In genomic region chr6:33273129-33273923, GRCh38 we compare ENCODE assay signal across 9 cellular contexts. TPM values are rescaled to one million over a fixed set of nuclear protein-coding genes. Genes with fewer than 3 reads are reported as not detected.
DNase-seq lines count a peak whose midpoint lies in the region; ATAC-seq, FAIRE-seq and TF ChIP-seq lines count a peak whose summit lies in the region.
"Had no signal": no experiment of that assay in that cellular context is flagged by ENCODE, and none has a peak within 500 bp of the region (broad histone marks: within the 10 kb centered on the region; RNA-seq: fewer than 3 reads in every experiment).

No MANE protein-coding gene starts in this region.

- no peak for TF ChIP-seq CTCF in cardiac muscle cell (IDR thresholded peaks at IDR 0.05; ENCODE audit: low read depth, low read length)
- TF ChIP-seq CTCF in HepG2 (CRISPR knock-in tag; IDR thresholded peaks at IDR 0.05) = no peak
- no peak for TF ChIP-seq CTCF in type B pancreatic cell (conservative IDR thresholded peaks at IDR 0.05)

- no TSS peak for BruUV-seq in HepG2 (replicated peaks; lab: Mats Ljungman, UMichigan)

- DNase-seq in cardiac muscle cell (ENCODE audit: low read depth in 1 of 2, low spot score in 1 of 2) (no peak), left cardiac atrium (no peak), HepG2 (ENCODE audit: low spot score) (no peak), type B pancreatic cell (ENCODE audit: extremely low spot score, unreplicated experiment) (no peak), islet precursor cell (no peak), cerebellum (ENCODE audit: low spot score) (no peak)
- DNase-seq in activated naive CD8-positive, alpha-beta T cell treated with anti-CD3 and anti-CD28 coated beads, Interleukin-2, amount 10 ng/mL, durations not matched to agents 7 days and 5 days = no peak
- DNase-seq in effector CD4-positive, alpha-beta T cell = no peak

- peaks cover 44% of the 10 kb centered on the region for H3K4me1 Mint-ChIP-seq in activated naive CD8-positive, alpha-beta T cell treated with anti-CD3 and anti-CD28 coated beads, Interleukin-2, amount 10 ng/mL, durations not matched to agents 7 days and 5 days
- peaks cover 46% of the 10 kb centered on the region for H3K4me1 Mint-ChIP-seq in type B pancreatic cell (ENCODE audit: unreplicated experiment)

- no peak overlapping the region for H2AFZ ChIP-seq in HepG2 (ENCODE audit: low read length)

- peak overlapping the region; percentile 95 for H3K9ac ChIP-seq in HepG2 (ENCODE audit: insufficient read depth, low read depth, low read length)

- intact Hi-C loops in left cardiac atrium (cut with DNase I) = no loop called here
- intact Hi-C loops in HepG2 (cut with micrococcal nuclease; ENCODE audit: unreplicated experiment) = loop anchor here (5.0 kb wide), 1 partner anchor 39 kb away; the partner anchor contains the start of gene TAPBP

- POLR2A ChIA-PET in activated naive CD8-positive, alpha-beta T cell treated with anti-CD3 and anti-CD28 coated beads, Interleukin-2, amount 10 ng/mL, durations not matched to agents 7 days and 5 days (lab: Charles Lee) = interaction anchor here (0.6 to 4.3 kb wide), 5 partner anchors 16 to 306 kb away, joined by 4 to 52 read pairs (median 8); partner anchors contain the start of genes BAK1, PFDN6, PHF1 and WDR46
- POLR2A ChIA-PET in HepG2 (lab: Yijun Ruan, JAX) = interaction anchor here (0.6 to 3.9 kb wide), 10 partner anchors 9 to 75 kb away, joined by 3 to 94 read pairs (median 21); partner anchors contain the start of genes PFDN6, TAPBP, WDR46 and ZBTB22

- no peaks in the 10 kb centered on the region for H3K9me3 ChIP-seq in cardiac muscle cell (ENCODE audit: low read depth)
- H3K9me3 ChIP-seq in HepG2 (ENCODE audit: low read length) = no peaks in the 10 kb centered on the region

- peak overlapping the region; percentile 99 for H3K27ac Mint-ChIP-seq in activated naive CD8-positive, alpha-beta T cell treated with anti-CD3 and anti-CD28 coated beads, Interleukin-2, amount 10 ng/mL, durations not matched to agents 7 days and 5 days
- H3K27ac Mint-ChIP-seq in type B pancreatic cell = peak overlapping the region; percentile 100

- CTCF ChIA-PET in HepG2 (lab: Yijun Ruan, JAX; ENCODE audit: low intra/inter-chr PET ratio, low total read pairs) = no interaction called here

- H3K4me1 ChIP-seq in cardiac muscle cell (ENCODE audit: low read depth) = peaks cover 10% of the 10 kb centered on the region
- H3K4me1 ChIP-seq in HepG2 (ENCODE audit: insufficient read depth, low read length) = peaks cover 48% of the 10 kb centered on the region

- no peak for TF ChIP-seq RAD21 in HepG2 (CRISPR knock-in tag; IDR thresholded peaks at IDR 0.05)

- peak overlapping the region; percentile 16 for H3K27ac ChIP-seq in cardiac muscle cell
- H3K27ac ChIP-seq in HepG2 (ENCODE audit: extremely low read length, insufficient read depth, low read length) = peak overlapping the region; percentile 95

- ATAC-seq in left cardiac atrium (no peak), HepG2 (no peak)
- ATAC-seq in activated naive CD8-positive, alpha-beta T cell treated with anti-CD3 and anti-CD28 coated beads, Interleukin-2, amount 10 ng/mL, durations not matched to agents 7 days and 5 days (ENCODE audit: low read depth) = no peak

- H3K4me3 ChIP-seq in cardiac muscle cell = peak overlapping the region; percentile 84
- H3K4me3 ChIP-seq in HepG2 (replicated peaks in 1 of 3; ENCODE audit: insufficient read depth in 1 of 3, low read depth in 2 of 3, low read length in 3 of 3) = peak overlapping the region; percentile 75 to 89 (median 80)

- H3K36me3 ChIP-seq in cardiac muscle cell (peaks cover 34% of the 10 kb centered on the region), HepG2 (replicated peaks in 1 of 2; ENCODE audit: control insufficient read depth in 1 of 2, insufficient read depth in 2 of 2, low read length in 2 of 2) (peaks cover 20 to 47% of the 10 kb centered on the region in 2 experiments)

- peaks cover 46% of the 10 kb centered on the region for H3K79me2 ChIP-seq in HepG2 (ENCODE audit: insufficient read depth, low read length)

- 32% methylated on average over 11 of the region's 11 CpGs for WGBS in HepG2 (ENCODE audit: low lambda C conversion rate)

- no peaks in the 10 kb centered on the region for H3K9me3 Mint-ChIP-seq in activated naive CD8-positive, alpha-beta T cell treated with anti-CD3 and anti-CD28 coated beads, Interleukin-2, amount 10 ng/mL, durations not matched to agents 7 days and 5 days
- H3K9me3 Mint-ChIP-seq in type B pancreatic cell = no peaks in the 10 kb centered on the region

- TF ChIP-seq POLR2A in HepG2 (IDR thresholded peaks at IDR 0.05; ENCODE audit: insufficient read depth in 1 of 2, low read depth in 2 of 2, low read length in 2 of 2) = no peak

- H3K36me3 Mint-ChIP-seq in activated naive CD8-positive, alpha-beta T cell treated with anti-CD3 and anti-CD28 coated beads, Interleukin-2, amount 10 ng/mL, durations not matched to agents 7 days and 5 days = peaks cover 52% of the 10 kb centered on the region
- H3K36me3 Mint-ChIP-seq in type B pancreatic cell = peaks cover 35% of the 10 kb centered on the region

- peak overlapping the region; percentile 94 for H3K4me3 Mint-ChIP-seq in activated naive CD8-positive, alpha-beta T cell treated with anti-CD3 and anti-CD28 coated beads, Interleukin-2, amount 10 ng/mL, durations not matched to agents 7 days and 5 days
- peak overlapping the region; percentile 98 for H3K4me3 Mint-ChIP-seq in type B pancreatic cell

- peak overlapping the region; percentile 89 for H3K4me2 ChIP-seq in HepG2 (ENCODE audit: low read depth, low read length)

- H3K27me3 Mint-ChIP-seq in activated naive CD8-positive, alpha-beta T cell treated with anti-CD3 and anti-CD28 coated beads, Interleukin-2, amount 10 ng/mL, durations not matched to agents 7 days and 5 days = no peaks in the 10 kb centered on the region
- no peaks in the 10 kb centered on the region for H3K27me3 Mint-ChIP-seq in type B pancreatic cell

- TF ChIP-seq EP300 in HepG2 (IDR thresholded peaks at IDR 0.05; ENCODE audit: low read depth in 2 of 2, low read length in 2 of 2) (no peak), HepG2 (CRISPR knock-in tag; IDR thresholded peaks at IDR 0.05; ENCODE audit: borderline replicate concordance) (no peak)

- FAIRE-seq in HepG2 (lab: Jason Lieb, UNC) = no peak
- FAIRE-seq: HTR-8/SVneo had no signal

- peaks cover 33% of the 10 kb centered on the region for H4K20me1 ChIP-seq in HepG2 (ENCODE audit: insufficient read depth, low read length)

- in situ Hi-C loops in HepG2 (cut with HindIII; ENCODE audit: extremely low pct_ligation_motif_present, low pct_unique_long_range_greater_than_20kb) = no loop called here

- H3K27me3 ChIP-seq in cardiac muscle cell (no peaks in the 10 kb centered on the region), HepG2 (ENCODE audit: control insufficient read depth in 1 of 2, insufficient read depth in 2 of 2, low read length in 2 of 2) (no peaks in the 10 kb centered on the region; a peak in 1 of 5 replicates)

RNA-seq across cellular contexts. Expression of gene RPS18, which starts 1.5 kb away (rescaled TPM):
- total RNA-seq in cardiac muscle cell = 2,022 and 2,161 TPM in 2 replicates
- polyA plus RNA-seq in cardiac muscle cell = 1,298 and 1,698 TPM in 2 replicates
- total RNA-seq in left cardiac atrium = 1,000 to 10,000 TPM; 1,167 to 1,230 TPM
- total RNA-seq in activated naive CD8-positive, alpha-beta T cell treated with anti-CD3 and anti-CD28 coated beads, Interleukin-2, amount 10 ng/mL, durations not matched to agents 7 days and 5 days = 1,000 to 10,000 TPM; 3,300 to 3,409 TPM
- 3,896 and 4,448 TPM in 2 replicates for total RNA-seq in HepG2 (2016; rRNA removed; fragmentation: Illumina TruSeq; extraction: Trizol)
- 6,850 and 8,085 TPM in 2 replicates for total RNA-seq in HepG2 (2016; cell fraction: cytosol; rRNA removed; fragmentation: Illumina TruSeq; extraction: Trizol; ENCODE audit: low read depth)
- 4,025 and 4,526 TPM in 2 replicates for total RNA-seq in HepG2 (2016; cell fraction: insoluble cytoplasmic fraction; rRNA removed; fragmentation: Illumina TruSeq; extraction: Trizol)
- 9,877 and 10,431 TPM in 2 replicates for total RNA-seq in HepG2 (2016; cell fraction: membrane; rRNA removed; fragmentation: Illumina TruSeq; extraction: Trizol)
- 1,435 and 1,506 TPM in 2 replicates for total RNA-seq in HepG2 (2016; cell fraction: nucleus; rRNA removed; fragmentation: Illumina TruSeq; extraction: Trizol)
- polyA plus RNA-seq in HepG2 (2011; rRNA removed) = 5,415 and 5,806 TPM in 2 replicates
- 7,892 and 7,910 TPM in 2 replicates for polyA plus RNA-seq in HepG2 (2011; cell fraction: cytosol; rRNA removed)
- polyA plus RNA-seq in HepG2 (2011; cell fraction: nucleus; rRNA removed) = 1,928 and 2,149 TPM in 2 replicates
- 4,895 and 7,078 TPM in 2 replicates for polyA plus RNA-seq in HepG2 (2012)
- polyA plus RNA-seq in HepG2 (2016; cell fraction: cytosol; fragmentation: Illumina TruSeq; extraction: Trizol; ENCODE audit: low read depth) = 7,234 and 7,986 TPM in 2 replicates
- 4,048 and 4,456 TPM in 2 replicates for polyA plus RNA-seq in HepG2 (2016; cell fraction: insoluble cytoplasmic fraction; fragmentation: Illumina TruSeq; extraction: Trizol; ENCODE audit: low read depth)
- polyA plus RNA-seq in HepG2 (2016; cell fraction: membrane; fragmentation: Illumina TruSeq; extraction: Trizol; ENCODE audit: low read depth) = 9,329 and 9,343 TPM in 2 replicates
- polyA plus RNA-seq in HepG2 (2016; cell fraction: nucleus; fragmentation: Illumina TruSeq; extraction: Trizol; ENCODE audit: insufficient read depth, low read depth) = 2,456 and 2,595 TPM in 2 replicates
- 1,646 and 2,177 TPM in 2 replicates for polyA minus RNA-seq in HepG2 (2011; rRNA and poly(A)+ RNA removed; ENCODE audit: low replicate concordance)
- 879 and 1,018 TPM in 2 replicates for polyA minus RNA-seq in HepG2 (2011; cell fraction: cytosol; rRNA and poly(A)+ RNA removed)
- 337 and 498 TPM in 2 replicates for polyA minus RNA-seq in HepG2 (2011; cell fraction: nucleus; rRNA and poly(A)+ RNA removed)
- total RNA-seq in type B pancreatic cell (ENCODE audit: low replicate concordance) = 3,043 and 3,480 TPM in 2 replicates
- total RNA-seq in cerebellum = 1,193 TPM

RNA-seq across cellular contexts. Expression of gene VPS52, which starts 1.6 kb away (rescaled TPM):
- 34.4 and 37.1 TPM in 2 replicates for total RNA-seq in cardiac muscle cell
- 55.2 and 64.8 TPM in 2 replicates for polyA plus RNA-seq in cardiac muscle cell
- 10 to 100 TPM; 25.9 to 33.4 TPM for total RNA-seq in left cardiac atrium
- total RNA-seq in activated naive CD8-positive, alpha-beta T cell treated with anti-CD3 and anti-CD28 coated beads, Interleukin-2, amount 10 ng/mL, durations not matched to agents 7 days and 5 days = 10 to 100 TPM; 72.3 to 76.0 TPM
- total RNA-seq in HepG2 (2016; rRNA removed; fragmentation: Illumina TruSeq; extraction: Trizol) = 40.2 and 48.9 TPM in 2 replicates
- total RNA-seq in HepG2 (2016; cell fraction: cytosol; rRNA removed; fragmentation: Illumina TruSeq; extraction: Trizol; ENCODE audit: low read depth) = 11.2 and 14.6 TPM in 2 replicates
- 39.4 and 49.1 TPM in 2 replicates for total RNA-seq in HepG2 (2016; cell fraction: insoluble cytoplasmic fraction; rRNA removed; fragmentation: Illumina TruSeq; extraction: Trizol)
- 14.0 and 14.2 TPM in 2 replicates for total RNA-seq in HepG2 (2016; cell fraction: membrane; rRNA removed; fragmentation: Illumina TruSeq; extraction: Trizol)
- 68.2 and 68.8 TPM in 2 replicates for total RNA-seq in HepG2 (2016; cell fraction: nucleus; rRNA removed; fragmentation: Illumina TruSeq; extraction: Trizol)
- 85.5 and 87.0 TPM in 2 replicates for polyA plus RNA-seq in HepG2 (2011; rRNA removed)
- 33.2 and 41.8 TPM in 2 replicates for polyA plus RNA-seq in HepG2 (2011; cell fraction: cytosol; rRNA removed)
- 321 and 354 TPM in 2 replicates for polyA plus RNA-seq in HepG2 (2011; cell fraction: nucleus; rRNA removed)
- 31.6 and 39.3 TPM in 2 replicates for polyA plus RNA-seq in HepG2 (2012)
- 3.3 and 4.1 TPM in 2 replicates for polyA plus RNA-seq in HepG2 (2016; cell fraction: cytosol; fragmentation: Illumina TruSeq; extraction: Trizol; ENCODE audit: low read depth)
- polyA plus RNA-seq in HepG2 (2016; cell fraction: insoluble cytoplasmic fraction; fragmentation: Illumina TruSeq; extraction: Trizol; ENCODE audit: low read depth) = 37.1 and 40.7 TPM in 2 replicates
- 6.8 and 9.6 TPM in 2 replicates for polyA plus RNA-seq in HepG2 (2016; cell fraction: membrane; fragmentation: Illumina TruSeq; extraction: Trizol; ENCODE audit: low read depth)
- 97.7 and 115 TPM in 2 replicates for polyA plus RNA-seq in HepG2 (2016; cell fraction: nucleus; fragmentation: Illumina TruSeq; extraction: Trizol; ENCODE audit: insufficient read depth, low read depth)
- polyA minus RNA-seq in HepG2 (2011; rRNA and poly(A)+ RNA removed; ENCODE audit: low replicate concordance) = 174 and 183 TPM in 2 replicates
- 19.5 and 26.3 TPM in 2 replicates for polyA minus RNA-seq in HepG2 (2011; cell fraction: cytosol; rRNA and poly(A)+ RNA removed)
- polyA minus RNA-seq in HepG2 (2011; cell fraction: nucleus; rRNA and poly(A)+ RNA removed) = 155 and 193 TPM in 2 replicates
- total RNA-seq in type B pancreatic cell (ENCODE audit: low replicate concordance) = 54.7 and 62.4 TPM in 2 replicates
- total RNA-seq in cerebellum = 37.8 TPM

RNA-seq across cellular contexts. Expression of gene B3GALT4, which starts 3.6 kb away (rescaled TPM):
- total RNA-seq in cardiac muscle cell = 11.7 and 15.5 TPM in 2 replicates
- 11.0 and 15.8 TPM in 2 replicates for polyA plus RNA-seq in cardiac muscle cell
- 1 to 10 TPM; 7.5 to 9.8 TPM for total RNA-seq in left cardiac atrium
- total RNA-seq in activated naive CD8-positive, alpha-beta T cell treated with anti-CD3 and anti-CD28 coated beads, Interleukin-2, amount 10 ng/mL, durations not matched to agents 7 days and 5 days = 10 to 100 TPM; 32.0 to 35.4 TPM
- total RNA-seq in HepG2 (2016; rRNA removed; fragmentation: Illumina TruSeq; extraction: Trizol) = 0.27 TPM in 1 of 2 replicates, not detected in the other
- total RNA-seq in HepG2 (2016; cell fraction: cytosol; rRNA removed; fragmentation: Illumina TruSeq; extraction: Trizol; ENCODE audit: low read depth) = not detected in 2 replicates
- 0.19 TPM in 1 of 2 replicates, not detected in the other for total RNA-seq in HepG2 (2016; cell fraction: insoluble cytoplasmic fraction; rRNA removed; fragmentation: Illumina TruSeq; extraction: Trizol)
- not detected in 2 replicates for total RNA-seq in HepG2 (2016; cell fraction: membrane; rRNA removed; fragmentation: Illumina TruSeq; extraction: Trizol)
- total RNA-seq in HepG2 (2016; cell fraction: nucleus; rRNA removed; fragmentation: Illumina TruSeq; extraction: Trizol) = 0.37 and 0.56 TPM in 2 replicates
- polyA plus RNA-seq in HepG2 (2011; rRNA removed) = 0.04 TPM in 1 of 2 replicates, not detected in the other
- polyA plus RNA-seq in HepG2 (2011; cell fraction: cytosol; rRNA removed) = not detected in 2 replicates
- 0.26 and 0.31 TPM in 2 replicates for polyA plus RNA-seq in HepG2 (2011; cell fraction: nucleus; rRNA removed)
- polyA plus RNA-seq in HepG2 (2012) = 0.27 TPM in 1 of 2 replicates, not detected in the other
- not detected in 2 replicates for polyA plus RNA-seq in HepG2 (2016; cell fraction: cytosol; fragmentation: Illumina TruSeq; extraction: Trizol; ENCODE audit: low read depth)
- not detected in 2 replicates for polyA plus RNA-seq in HepG2 (2016; cell fraction: insoluble cytoplasmic fraction; fragmentation: Illumina TruSeq; extraction: Trizol; ENCODE audit: low read depth)
- polyA plus RNA-seq in HepG2 (2016; cell fraction: membrane; fragmentation: Illumina TruSeq; extraction: Trizol; ENCODE audit: low read depth) = not detected in 2 replicates
- polyA plus RNA-seq in HepG2 (2016; cell fraction: nucleus; fragmentation: Illumina TruSeq; extraction: Trizol; ENCODE audit: insufficient read depth, low read depth) = not detected in 2 replicates
- polyA minus RNA-seq in HepG2 (2011; rRNA and poly(A)+ RNA removed; ENCODE audit: low replicate concordance) = 0.46 and 1.4 TPM in 2 replicates
- polyA minus RNA-seq in HepG2 (2011; cell fraction: cytosol; rRNA and poly(A)+ RNA removed) = not detected in 2 replicates
- 2.2 and 2.6 TPM in 2 replicates for polyA minus RNA-seq in HepG2 (2011; cell fraction: nucleus; rRNA and poly(A)+ RNA removed)
- 10.1 and 22.2 TPM in 2 replicates for total RNA-seq in type B pancreatic cell (ENCODE audit: low replicate concordance)
- 10.8 TPM for total RNA-seq in cerebellum

RNA-seq across cellular contexts. Expression of gene WDR46, which starts 15.7 kb away (rescaled TPM):
- total RNA-seq in cardiac muscle cell (34.8 and 58.9 TPM in 2 replicates), left cardiac atrium (10 to 100 TPM; 19.0 to 31.6 TPM), HepG2 (2016; rRNA removed; fragmentation: Illumina TruSeq; extraction: Trizol) (99.9 and 105 TPM in 2 replicates), type B pancreatic cell (ENCODE audit: low replicate concordance) (53.1 and 67.4 TPM in 2 replicates), cerebellum (18.1 TPM)
- polyA plus RNA-seq in cardiac muscle cell (46.3 and 70.4 TPM in 2 replicates), HepG2 (2011; rRNA removed) (47.4 and 54.6 TPM in 2 replicates)
- 10 to 100 TPM; 50.0 to 58.0 TPM for total RNA-seq in activated naive CD8-positive, alpha-beta T cell treated with anti-CD3 and anti-CD28 coated beads, Interleukin-2, amount 10 ng/mL, durations not matched to agents 7 days and 5 days
- total RNA-seq in HepG2 (2016; cell fraction: cytosol; rRNA removed; fragmentation: Illumina TruSeq; extraction: Trizol; ENCODE audit: low read depth) = 34.0 and 45.3 TPM in 2 replicates
- total RNA-seq in HepG2 (2016; cell fraction: insoluble cytoplasmic fraction; rRNA removed; fragmentation: Illumina TruSeq; extraction: Trizol) = 93.2 and 108 TPM in 2 replicates
- total RNA-seq in HepG2 (2016; cell fraction: membrane; rRNA removed; fragmentation: Illumina TruSeq; extraction: Trizol) = 44.8 and 48.1 TPM in 2 replicates
- total RNA-seq in HepG2 (2016; cell fraction: nucleus; rRNA removed; fragmentation: Illumina TruSeq; extraction: Trizol) = 67.1 and 84.6 TPM in 2 replicates
- polyA plus RNA-seq in HepG2 (2011; cell fraction: cytosol; rRNA removed) = 33.7 and 44.0 TPM in 2 replicates
- polyA plus RNA-seq in HepG2 (2011; cell fraction: nucleus; rRNA removed) = 100 and 101 TPM in 2 replicates
- polyA plus RNA-seq in HepG2 (2012) = 40.9 and 53.3 TPM in 2 replicates
- polyA plus RNA-seq in HepG2 (2016; cell fraction: cytosol; fragmentation: Illumina TruSeq; extraction: Trizol; ENCODE audit: low read depth) = 30.0 and 32.0 TPM in 2 replicates
- 82.3 and 87.5 TPM in 2 replicates for polyA plus RNA-seq in HepG2 (2016; cell fraction: insoluble cytoplasmic fraction; fragmentation: Illumina TruSeq; extraction: Trizol; ENCODE audit: low read depth)
- polyA plus RNA-seq in HepG2 (2016; cell fraction: membrane; fragmentation: Illumina TruSeq; extraction: Trizol; ENCODE audit: low read depth) = 32.2 and 32.4 TPM in 2 replicates
- polyA plus RNA-seq in HepG2 (2016; cell fraction: nucleus; fragmentation: Illumina TruSeq; extraction: Trizol; ENCODE audit: insufficient read depth, low read depth) = 115 and 128 TPM in 2 replicates
- 106 and 108 TPM in 2 replicates for polyA minus RNA-seq in HepG2 (2011; rRNA and poly(A)+ RNA removed; ENCODE audit: low replicate concordance)
- polyA minus RNA-seq in HepG2 (2011; cell fraction: cytosol; rRNA and poly(A)+ RNA removed) = 39.5 and 44.8 TPM in 2 replicates
- 38.6 and 63.3 TPM in 2 replicates for polyA minus RNA-seq in HepG2 (2011; cell fraction: nucleus; rRNA and poly(A)+ RNA removed)

RNA-seq across cellular contexts. Expression of gene PFDN6, which starts 16.1 kb away (rescaled TPM):
- total RNA-seq in cardiac muscle cell = 72.8 and 95.3 TPM in 2 replicates
- polyA plus RNA-seq in cardiac muscle cell = 34.2 and 35.1 TPM in 2 replicates
- total RNA-seq in left cardiac atrium = 10 to 100 TPM; 43.9 to 47.5 TPM
- total RNA-seq in activated naive CD8-positive, alpha-beta T cell treated with anti-CD3 and anti-CD28 coated beads, Interleukin-2, amount 10 ng/mL, durations not matched to agents 7 days and 5 days = 10 to 100 TPM; 53.3 to 54.7 TPM
- total RNA-seq in HepG2 (2016; rRNA removed; fragmentation: Illumina TruSeq; extraction: Trizol) = 87.0 and 118 TPM in 2 replicates
- 21.9 and 25.1 TPM in 2 replicates for total RNA-seq in HepG2 (2016; cell fraction: cytosol; rRNA removed; fragmentation: Illumina TruSeq; extraction: Trizol; ENCODE audit: low read depth)
- 97.0 and 123 TPM in 2 replicates for total RNA-seq in HepG2 (2016; cell fraction: insoluble cytoplasmic fraction; rRNA removed; fragmentation: Illumina TruSeq; extraction: Trizol)
- total RNA-seq in HepG2 (2016; cell fraction: membrane; rRNA removed; fragmentation: Illumina TruSeq; extraction: Trizol) = 19.5 and 24.7 TPM in 2 replicates
- total RNA-seq in HepG2 (2016; cell fraction: nucleus; rRNA removed; fragmentation: Illumina TruSeq; extraction: Trizol) = 35.5 and 41.4 TPM in 2 replicates
- polyA plus RNA-seq in HepG2 (2011; rRNA removed) = 75.5 and 92.2 TPM in 2 replicates
- 41.4 and 48.4 TPM in 2 replicates for polyA plus RNA-seq in HepG2 (2011; cell fraction: cytosol; rRNA removed)
- 65.1 and 96.7 TPM in 2 replicates for polyA plus RNA-seq in HepG2 (2011; cell fraction: nucleus; rRNA removed)
- 78.6 and 94.5 TPM in 2 replicates for polyA plus RNA-seq in HepG2 (2012)
- polyA plus RNA-seq in HepG2 (2016; cell fraction: cytosol; fragmentation: Illumina TruSeq; extraction: Trizol; ENCODE audit: low read depth) = 20.6 and 21.5 TPM in 2 replicates
- 142 and 148 TPM in 2 replicates for polyA plus RNA-seq in HepG2 (2016; cell fraction: insoluble cytoplasmic fraction; fragmentation: Illumina TruSeq; extraction: Trizol; ENCODE audit: low read depth)
- 20.0 and 22.3 TPM in 2 replicates for polyA plus RNA-seq in HepG2 (2016; cell fraction: membrane; fragmentation: Illumina TruSeq; extraction: Trizol; ENCODE audit: low read depth)
- 80.0 and 80.7 TPM in 2 replicates for polyA plus RNA-seq in HepG2 (2016; cell fraction: nucleus; fragmentation: Illumina TruSeq; extraction: Trizol; ENCODE audit: insufficient read depth, low read depth)
- 11.7 and 27.1 TPM in 2 replicates for polyA minus RNA-seq in HepG2 (2011; rRNA and poly(A)+ RNA removed; ENCODE audit: low replicate concordance)
- polyA minus RNA-seq in HepG2 (2011; cell fraction: cytosol; rRNA and poly(A)+ RNA removed) = 14.2 and 19.7 TPM in 2 replicates
- 28.1 and 34.1 TPM in 2 replicates for polyA minus RNA-seq in HepG2 (2011; cell fraction: nucleus; rRNA and poly(A)+ RNA removed)
- 52.9 and 54.5 TPM in 2 replicates for total RNA-seq in type B pancreatic cell (ENCODE audit: low replicate concordance)
- 17.1 TPM for total RNA-seq in cerebellum
